8 cellular contexts compared by ENCODE assay signal in genomic region chr12:47820631-47821345, GRCh38. TPM values are rescaled to one million over a fixed set of nuclear protein-coding genes. Genes with fewer than 3 reads are reported as not detected.
A peak's percentile ranks its signal among the peaks of the same experiment; 100 is the strongest.
DNase-seq lines count a peak whose midpoint lies in the region; ATAC-seq and TF ChIP-seq lines count a peak whose summit lies in the region.

No MANE protein-coding gene starts in this region.

- H4K20me1 ChIP-seq in DND-41 (ENCODE audit: insufficient read depth, low read length): peaks cover 21% of the 10 kb centered on the region; the same call in 1 of the 2 replicates

- peaks cover 54% of the 10 kb centered on the region for H3K4me1 ChIP-seq in DND-41 (ENCODE audit: insufficient read depth, low read length)
- H3K4me1 ChIP-seq in iPS DF 6.9 (ENCODE audit: control insufficient read depth, insufficient read depth, low read length): peaks cover 22% of the 10 kb centered on the region

- H3K4me3 ChIP-seq in DND-41 (ENCODE audit: low read depth in 1 of 2, low read length in 2 of 2) (peak overlapping the region in 1 of 2 experiments; percentile 61; a peak in 2 of 4 replicates), astrocyte of the spinal cord (ENCODE audit: low read depth, low read length) (peak overlapping the region; percentile 71), iPS DF 6.9 (ENCODE audit: low read length) (no peak overlapping the region; the same call in 1 of the 2 replicates), retinal pigment epithelial cell (ENCODE audit: low read length) (peak overlapping the region; percentile 77)

- no CpG with 5 or more reads among the region's 17 CpGs for WGBS in iPS DF 6.9 (ENCODE audit: insufficient coverage, insufficient read length)

- in situ Hi-C loops in astrocyte of the spinal cord (cut with HindIII; ENCODE audit: low sequenced_read_pairs): no loop called here

- TF ChIP-seq CTCF in DND-41 (IDR thresholded peaks at IDR 0.05; ENCODE audit: borderline replicate concordance, extremely low read depth, low read length, poor library complexity, severe bottlenecking) (no peak), astrocyte of the spinal cord (IDR thresholded peaks at IDR 0.05; ENCODE audit: low read depth, low read length) (no peak), retinal pigment epithelial cell (conservative IDR thresholded peaks at IDR 0.05; ENCODE audit: low read depth, low read length) (no peak)

- H3K9me3 ChIP-seq in DND-41 (ENCODE audit: insufficient read depth, low read length, severe bottlenecking): no peaks in the 10 kb centered on the region
- H3K9me3 ChIP-seq in iPS DF 6.9 (ENCODE audit: control insufficient read depth, insufficient read depth, low read length): no peaks in the 10 kb centered on the region

- peak overlapping the region; percentile 92 for H3K4me2 ChIP-seq in DND-41 (ENCODE audit: insufficient read depth, low read length)

- H3K79me2 ChIP-seq in DND-41 (ENCODE audit: insufficient read depth, low read length): peaks cover 2% of the 10 kb centered on the region; the same call in 1 of the 2 replicates

- peak overlapping the region; percentile 69; the same call in 1 of the 2 replicates for H3K9ac ChIP-seq in DND-41 (ENCODE audit: low read depth, low read length)

- peak overlapping the region; percentile 78 for H2AFZ ChIP-seq in DND-41 (ENCODE audit: low read depth, low read length)

- H3K27ac ChIP-seq in DND-41 (ENCODE audit: low read length) (peak overlapping the region; percentile 63; the same call in 1 of the 2 replicates), iPS DF 6.9 (ENCODE audit: low read length) (peak overlapping the region; percentile 54)

- ATAC-seq in DND-41 (ENCODE audit: insufficient read depth, low read depth) (no peak), HG03095 (IDR thresholded peaks at IDR 0.05; ENCODE audit: unreplicated experiment) (no peak)

- H3K27me3 ChIP-seq in DND-41 (ENCODE audit: insufficient read depth, low read length, poor library complexity) (peaks cover 22% of the 10 kb centered on the region), iPS DF 6.9 (ENCODE audit: control insufficient read depth, insufficient read depth, low read length) (no peaks in the 10 kb centered on the region)

- H3K36me3 ChIP-seq in DND-41 (ENCODE audit: insufficient read depth, low read length) (no peaks in the 10 kb centered on the region), iPS DF 6.9 (ENCODE audit: control insufficient read depth, insufficient read depth, low read length) (no peaks in the 10 kb centered on the region)

- DNase-seq in DND-41 (no peak), M059J (ENCODE audit: low read depth) (peak; percentile 97), astrocyte of the spinal cord (ENCODE audit: low read depth, low spot score) (peak; percentile 96), iPS DF 6.9 (ENCODE audit: low read depth, low spot score) (no peak), retinal pigment epithelial cell (ENCODE audit: low read depth) (peak; percentile 95), NCI-H524 treated with DMSO at 0.1 percent for 48 hours (lab: John Stamatoyannopoulos, UW) (no peak), NCI-H2196 treated with DMSO at 0.1 percent for 48 hours (lab: John Stamatoyannopoulos, UW; ENCODE audit: unreplicated experiment) (no peak)

RNA-seq across cellular contexts. Expression of gene HDAC7, which starts 1.1 kb away (rescaled TPM):
- 22.8 and 26.1 TPM in 2 replicates for total RNA-seq in M059J (2014; rRNA removed; shearing (Covaris generic))

RNA-seq across cellular contexts. Expression of gene SLC48A1, which starts 47.8 kb away (rescaled TPM):
- total RNA-seq in M059J (2014; rRNA removed; shearing (Covaris generic)): 12.8 and 12.9 TPM in 2 replicates

Comparison
In these comparisons a context has a peak if more than half of its experiments do, and no peak if none do; other contexts are left out.
1. DNase-seq: peak in M059J (single experiment), astrocyte of the spinal cord (single experiment) and retinal pigment epithelial cell (single experiment); none in DND-41 (single experiment), iPS DF 6.9 (single experiment), NCI-H524 treated with DMSO at 0.1 percent for 48 hours (single experiment) and NCI-H2196 treated with DMSO at 0.1 percent for 48 hours (single experiment).